In the genomic region with DNA sequence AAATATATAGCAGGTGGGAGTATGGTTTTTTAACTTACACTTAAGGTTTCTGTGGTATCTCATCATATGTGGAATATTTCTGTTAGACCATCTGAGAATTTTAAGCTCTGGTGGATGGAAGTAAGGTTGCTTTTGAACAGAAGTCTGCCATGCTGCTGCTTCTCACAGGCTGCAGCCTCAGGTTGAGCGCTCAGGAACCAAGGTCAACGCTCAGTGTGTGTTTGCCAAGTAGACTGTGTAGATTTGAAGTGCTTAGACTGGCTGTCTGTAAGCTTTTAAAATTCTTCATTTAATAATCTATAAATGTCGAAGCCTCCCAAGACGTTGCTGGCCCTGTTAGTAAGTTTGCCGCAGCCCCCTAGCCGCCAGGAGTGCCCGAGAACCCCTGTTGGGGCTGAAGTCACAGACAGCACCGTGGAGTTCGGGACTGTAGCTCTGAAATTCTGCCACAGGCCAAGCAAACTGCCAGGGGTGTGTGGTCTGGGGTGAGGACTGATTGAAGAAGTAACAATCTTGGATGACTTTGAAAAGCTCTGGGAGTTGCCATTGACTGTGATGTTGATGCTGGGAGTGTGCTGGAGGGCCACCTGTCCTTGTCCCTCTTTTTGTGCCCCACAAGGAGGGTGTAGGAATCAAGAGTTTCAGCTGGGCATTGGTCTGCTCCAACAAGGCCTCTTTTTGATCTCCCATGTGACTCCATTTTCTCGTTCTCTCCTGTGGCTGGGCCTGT, we compare ENCODE assay signal across 14 cellular contexts. TPM values are rescaled to one million over a fixed set of nuclear protein-coding genes. Genes with fewer than 3 reads are reported as not detected.
DNase-seq lines count a peak whose midpoint lies in the region; ATAC-seq, FAIRE-seq and TF ChIP-seq lines count a peak whose summit lies in the region.
"Had no signal": no experiment of that assay in that cellular context is flagged by ENCODE, and none has a peak within 500 bp of the region (broad histone marks: within the 10 kb centered on the region; RNA-seq: fewer than 3 reads in every experiment).

No MANE protein-coding gene starts in this region.

- 0 out of 2 replicates have a peak, but pooled peaks have one; percentile 14 for TF ChIP-seq POLR2A in GM12891 (IDR thresholded peaks at IDR 0.05; ENCODE audit: low read depth, low read length)

- no peak for ATAC-seq in activated CD8-positive, alpha-beta T cell treated with anti-CD3 and anti-CD28 coated beads, Interleukin-2, amount 10 ng/mL, durations not matched to agents 7 days and 5 days
- ATAC-seq in naive thymus-derived CD4-positive, alpha-beta T cell, result no peak

- no peak for FAIRE-seq in GM12891 (lab: Jason Lieb, UNC)

- intact Hi-C loops in activated CD4-positive, alpha-beta T cell treated with anti-CD3 and anti-CD28 coated beads, Interleukin-2, amount 10 ng/mL, durations not matched to agents 24 days and 14 days (cut with micrococcal nuclease), result no loop called here
- intact Hi-C loops in naive thymus-derived CD4-positive, alpha-beta T cell (cut with micrococcal nuclease), result loop anchor here in 1 of 2 donors (5.0 kb wide), 1 partner anchor 36 kb away; no protein-coding TSS in a partner anchor
- intact Hi-C loops in Calu3 (cut with micrococcal nuclease; ENCODE audit: unreplicated experiment), result no loop called here

- BruUV-seq in Calu3 (replicated peaks; lab: Mats Ljungman, UMichigan), result no TSS peak

- H3K4me3 Mint-ChIP-seq in activated CD4-positive, alpha-beta T cell treated with anti-CD3 and anti-CD28 coated beads, Interleukin-2, amount 10 ng/mL, durations not matched to agents 24 days and 14 days, result peak overlapping the region; percentile 73
- H3K4me3 Mint-ChIP-seq in activated CD8-positive, alpha-beta T cell treated with anti-CD3 and anti-CD28 coated beads, Interleukin-2, amount 10 ng/mL, durations not matched to agents 7 days and 5 days, result peak overlapping the region; percentile 58
- peak overlapping the region; percentile 51 to 83 (median 75) for H3K4me3 Mint-ChIP-seq in naive thymus-derived CD4-positive, alpha-beta T cell
- H3K4me3 Mint-ChIP-seq in Calu3 (ENCODE audit: low read depth, unreplicated experiment), result no peak overlapping the region
- H3K4me3 Mint-ChIP-seq: endodermal cell had no signal

- peaks cover 0 to 6% (median 0%) of the 10 kb centered on the region in 3 experiments for H3K36me3 ChIP-seq in naive thymus-derived CD4-positive, alpha-beta T cell (ENCODE audit: control insufficient read depth in 2 of 3, insufficient read depth in 3 of 3, low read length in 3 of 3)
- H3K36me3 ChIP-seq: Peyer's patch, thyroid gland had no signal

- CTCF ChIA-PET in activated CD8-positive, alpha-beta T cell treated with anti-CD3 and anti-CD28 coated beads, Interleukin-2, amount 10 ng/mL, durations not matched to agents 7 days and 5 days (lab: Charles Lee), result interaction anchor here (0.9 to 2.7 kb wide), 7 partner anchors 8 to 25 kb away, joined by 3 to 21 read pairs (median 7); no protein-coding TSS in a partner anchor
- CTCF ChIA-PET in naive thymus-derived CD4-positive, alpha-beta T cell (lab: Charles Lee), result interaction anchor here (0.8 to 1.6 kb wide), 6 partner anchors 8 to 58 kb away, joined by 3 to 4 read pairs (median 3); no protein-coding TSS in a partner anchor
- CTCF ChIA-PET in Calu3 (lab: Charles Lee), result interaction anchor here (1.0 kb wide), 1 partner anchor 12 kb away, joined by 3 read pairs; no protein-coding TSS in a partner anchor

- no peak for TF ChIP-seq CTCF in Calu3 (IDR thresholded peaks at IDR 0.05; ENCODE audit: unreplicated experiment)

- no peak overlapping the region for H3K4me3 ChIP-seq in naive thymus-derived CD4-positive, alpha-beta T cell (ENCODE audit: low read length)
- H3K4me3 ChIP-seq: GM23248, Peyer's patch, thyroid gland had no signal

- peak overlapping the region; percentile 34 for H3K27ac ChIP-seq in naive thymus-derived CD4-positive, alpha-beta T cell (ENCODE audit: low read depth, low read length)
- H3K27ac ChIP-seq: GM23248, thyroid gland had no signal

- no peaks in the 10 kb centered on the region for H3K27me3 Mint-ChIP-seq in activated CD4-positive, alpha-beta T cell treated with anti-CD3 and anti-CD28 coated beads, Interleukin-2, amount 10 ng/mL, durations not matched to agents 24 days and 14 days
- H3K27me3 Mint-ChIP-seq in activated CD8-positive, alpha-beta T cell treated with anti-CD3 and anti-CD28 coated beads, Interleukin-2, amount 10 ng/mL, durations not matched to agents 7 days and 5 days (ENCODE audit: low read depth), result no peaks in the 10 kb centered on the region
- H3K27me3 Mint-ChIP-seq in naive thymus-derived CD4-positive, alpha-beta T cell, result no peaks in the 10 kb centered on the region
- H3K27me3 Mint-ChIP-seq in Calu3 (ENCODE audit: unreplicated experiment), result no peaks in the 10 kb centered on the region

- H3K9me3 ChIP-seq in naive thymus-derived CD4-positive, alpha-beta T cell (ENCODE audit: control insufficient read depth in 2 of 3, low read length in 3 of 3), result no peaks in the 10 kb centered on the region
- H3K9me3 ChIP-seq: Peyer's patch, thyroid gland had no signal

- peak overlapping the region; percentile 86 for H3K27ac Mint-ChIP-seq in activated CD4-positive, alpha-beta T cell treated with anti-CD3 and anti-CD28 coated beads, Interleukin-2, amount 10 ng/mL, durations not matched to agents 24 days and 14 days
- peak overlapping the region; percentile 85 for H3K27ac Mint-ChIP-seq in activated CD8-positive, alpha-beta T cell treated with anti-CD3 and anti-CD28 coated beads, Interleukin-2, amount 10 ng/mL, durations not matched to agents 7 days and 5 days
- peak overlapping the region; percentile 66 to 97 (median 88) for H3K27ac Mint-ChIP-seq in naive thymus-derived CD4-positive, alpha-beta T cell
- no peak overlapping the region for H3K27ac Mint-ChIP-seq in Calu3 (ENCODE audit: unreplicated experiment)
- H3K27ac Mint-ChIP-seq: endodermal cell had no signal

- H3K27me3 ChIP-seq in naive thymus-derived CD4-positive, alpha-beta T cell (ENCODE audit: control insufficient read depth in 2 of 2, insufficient read depth in 2 of 2, low read length in 2 of 2), result no peaks in the 10 kb centered on the region
- H3K27me3 ChIP-seq: Peyer's patch, thyroid gland had no signal

- peaks cover 19% of the 10 kb centered on the region for H3K36me3 Mint-ChIP-seq in activated CD4-positive, alpha-beta T cell treated with anti-CD3 and anti-CD28 coated beads, Interleukin-2, amount 10 ng/mL, durations not matched to agents 24 days and 14 days (ENCODE audit: low read depth)
- H3K36me3 Mint-ChIP-seq in activated CD8-positive, alpha-beta T cell treated with anti-CD3 and anti-CD28 coated beads, Interleukin-2, amount 10 ng/mL, durations not matched to agents 7 days and 5 days (ENCODE audit: low read depth), result peaks cover 64% of the 10 kb centered on the region
- H3K36me3 Mint-ChIP-seq in naive thymus-derived CD4-positive, alpha-beta T cell, result peaks cover 0 to 42% (median 7%) of the 10 kb centered on the region in 5 donors
- H3K36me3 Mint-ChIP-seq in Calu3 (ENCODE audit: insufficient read depth, unreplicated experiment), result no peaks in the 10 kb centered on the region

- no peak for DNase-seq in activated CD4-positive, alpha-beta T cell treated with anti-CD3 and anti-CD28 coated beads, Interleukin-2, amount 10 ng/mL, durations not matched to agents 24 days and 14 days
- DNase-seq in activated CD4-positive, alpha-beta T cell treated with anti-CD3 and anti-CD28 coated beads, Interleukin-2, amount 50 U/mL, for 1 hour, result no peak
- DNase-seq in GM12891 (ENCODE audit: insufficient read length, low spot score) (no peak), cortex of kidney (lab: John Stamatoyannopoulos, UW) (no peak), Calu3 (no peak), NCI-H2196 (lab: John Stamatoyannopoulos, UW; ENCODE audit: unreplicated experiment) (no peak)
- no peak for DNase-seq in activated CD8-positive, alpha-beta T cell treated with anti-CD3 and anti-CD28 coated beads, Interleukin-2, amount 10 ng/mL, durations not matched to agents 7 days and 5 days
- DNase-seq in naive thymus-derived CD4-positive, alpha-beta T cell, result peak in 1 of 9 donors; percentile 2
- DNase-seq: endodermal cell, GM23248, NCI-H1930, SW 1271, thyroid gland had no signal

- peaks cover 84% of the 10 kb centered on the region for H3K4me1 Mint-ChIP-seq in activated CD4-positive, alpha-beta T cell treated with anti-CD3 and anti-CD28 coated beads, Interleukin-2, amount 10 ng/mL, durations not matched to agents 24 days and 14 days
- peaks cover 94% of the 10 kb centered on the region for H3K4me1 Mint-ChIP-seq in activated CD8-positive, alpha-beta T cell treated with anti-CD3 and anti-CD28 coated beads, Interleukin-2, amount 10 ng/mL, durations not matched to agents 7 days and 5 days (ENCODE audit: low read depth)
- peaks cover 64 to 100% (median 92%) of the 10 kb centered on the region in 7 donors for H3K4me1 Mint-ChIP-seq in naive thymus-derived CD4-positive, alpha-beta T cell
- H3K4me1 Mint-ChIP-seq in Calu3 (ENCODE audit: low read depth, unreplicated experiment), result peaks cover 29% of the 10 kb centered on the region

- no peaks in the 10 kb centered on the region for H3K9me3 Mint-ChIP-seq in activated CD4-positive, alpha-beta T cell treated with anti-CD3 and anti-CD28 coated beads, Interleukin-2, amount 10 ng/mL, durations not matched to agents 24 days and 14 days
- H3K9me3 Mint-ChIP-seq in activated CD8-positive, alpha-beta T cell treated with anti-CD3 and anti-CD28 coated beads, Interleukin-2, amount 10 ng/mL, durations not matched to agents 7 days and 5 days (ENCODE audit: insufficient read depth), result peaks cover 3% of the 10 kb centered on the region
- H3K9me3 Mint-ChIP-seq in naive thymus-derived CD4-positive, alpha-beta T cell, result peaks cover 0 to 5% (median 0%) of the 10 kb centered on the region in 11 donors
- no peaks in the 10 kb centered on the region for H3K9me3 Mint-ChIP-seq in Calu3 (ENCODE audit: low read depth, unreplicated experiment)
- H3K9me3 Mint-ChIP-seq: endodermal cell had no signal

- POLR2A ChIA-PET in activated CD8-positive, alpha-beta T cell treated with anti-CD3 and anti-CD28 coated beads, Interleukin-2, amount 10 ng/mL, durations not matched to agents 7 days and 5 days (lab: Charles Lee), result interaction anchor here (1.2 to 2.0 kb wide), 4 partner anchors 9 to 300 kb away, joined by 4 to 16 read pairs (median 11); no protein-coding TSS in a partner anchor
- POLR2A ChIA-PET in naive thymus-derived CD4-positive, alpha-beta T cell (lab: Charles Lee), result interaction anchor here (0.6 to 3.6 kb wide), 6 partner anchors 8 to 181 kb away, joined by 3 to 14 read pairs (median 9); no protein-coding TSS in a partner anchor

- peaks cover 82 to 93% of the 10 kb centered on the region in 2 donors for H3K4me1 ChIP-seq in naive thymus-derived CD4-positive, alpha-beta T cell (ENCODE audit: control insufficient read depth in 2 of 2, insufficient read depth in 2 of 2, low read length in 2 of 2)

RNA-seq across cellular contexts. Expression of a gene that starts 26.9 kb away (rescaled TPM):
- 40.2 and 45.0 TPM in 2 replicates for total RNA-seq in activated CD4-positive, alpha-beta T cell treated with anti-CD3 and anti-CD28 coated beads, Interleukin-2, amount 10 ng/mL, durations not matched to agents 24 days and 14 days
- 16.5 TPM for polyA plus RNA-seq in GM12891 (2012; ENCODE audit: low read depth, missing spikeins)
- 100 to 1,000 TPM; 152 to 157 TPM for total RNA-seq in activated CD8-positive, alpha-beta T cell treated with anti-CD3 and anti-CD28 coated beads, Interleukin-2, amount 10 ng/mL, durations not matched to agents 7 days and 5 days
- 100 to 1,000 TPM; 126 to 165 (median 157) TPM for total RNA-seq in naive thymus-derived CD4-positive, alpha-beta T cell
- polyA plus RNA-seq in naive thymus-derived CD4-positive, alpha-beta T cell, result 10 to 100 TPM; 51.4 to 75.4 TPM
- total RNA-seq in Calu3 (2022), result 26.7 and 28.2 TPM in 2 replicates
